Comparison of ENCODE assay signal across 14 cellular contexts in the genomic region with DNA sequence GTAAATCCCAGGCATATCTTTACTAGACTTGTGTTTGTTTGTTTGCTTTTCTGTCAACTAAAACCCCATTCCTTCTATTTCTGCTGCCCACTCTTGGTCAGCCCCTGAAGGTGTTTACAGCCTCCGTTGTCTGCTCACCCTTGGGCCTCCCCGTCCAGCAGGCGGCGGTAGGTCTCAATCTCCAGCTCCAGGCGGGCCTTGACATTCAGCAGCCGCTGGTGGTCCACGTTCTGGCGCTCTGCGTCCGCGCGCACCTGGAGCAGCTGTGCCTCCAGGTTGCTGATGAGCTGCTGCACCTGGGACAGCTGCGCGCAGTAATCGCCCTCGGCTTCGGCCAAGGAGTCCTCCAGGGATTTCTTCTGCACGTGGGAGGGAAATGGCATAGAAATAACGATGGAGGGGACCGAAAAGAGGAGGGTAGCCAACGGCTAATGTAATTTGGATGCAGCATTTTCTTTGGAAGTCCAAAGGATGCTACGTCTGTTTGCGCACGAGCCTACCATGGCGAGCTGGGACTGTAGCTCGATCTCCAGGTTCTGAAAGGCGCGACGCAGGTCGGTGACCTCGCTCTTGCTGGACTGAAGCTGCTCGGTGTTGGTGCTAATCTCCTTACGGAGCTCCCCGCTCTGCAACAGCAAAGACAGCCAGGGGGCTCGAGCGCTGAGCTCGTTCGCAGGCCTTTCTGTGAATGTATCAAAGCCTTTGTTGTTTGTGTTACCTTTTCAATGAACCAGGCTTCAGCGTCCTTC. TPM values are rescaled to one million over a fixed set of nuclear protein-coding genes. Genes with fewer than 3 reads are reported as not detected.
DNase-seq lines count a peak whose midpoint lies in the region; ATAC-seq and TF ChIP-seq lines count a peak whose summit lies in the region.
"Had no signal": no experiment of that assay in that cellular context is flagged by ENCODE, and none has a peak within 500 bp of the region (broad histone marks: within the 10 kb centered on the region; RNA-seq: fewer than 3 reads in every experiment).

No MANE protein-coding gene starts in this region.

- no peaks in the 10 kb centered on the region for H3K4me1 ChIP-seq in OCI-LY1 (ENCODE audit: insufficient read depth, low read length, severe bottlenecking)
- H3K4me1 ChIP-seq: breast epithelium had no signal

- no peak for TF ChIP-seq POLR2A in erythroblast (IDR thresholded peaks at IDR 0.05; ENCODE audit: low read length)

- DNase-seq in activated CD4-positive, alpha-beta T cell treated with anti-CD3 and anti-CD28 coated beads, Interleukin-2, amount 50 U/mL, for 48 hours, result peak; percentile 10 to 16
- DNase-seq in activated CD4-positive, alpha-beta T cell treated with anti-CD3 and anti-CD28 coated beads, Interleukin-2, amount 50 U/mL, for 1 hour, result no peak
- DNase-seq in erythroblast (lab: John Stamatoyannopoulos, UW), result peak; percentile 37 to 40
- DNase-seq in progenitor cell of endocrine pancreas (ENCODE audit: low spot score, unreplicated experiment), result peak; percentile 54
- DNase-seq in GOT3 (lab: John Stamatoyannopoulos, UW), result no peak
- no peak for DNase-seq in middle frontal gyrus (ENCODE audit: extremely low spot score, low spot score)
- DNase-seq: AML-193, NCI-H2171 treated with DMSO at 0.1 percent for 48 hours had no signal

- no peak overlapping the region for H3K27ac Mint-ChIP-seq in progenitor cell of endocrine pancreas
- H3K27ac Mint-ChIP-seq: stimulated activated memory B cell treated with anti-CD40 and anti-IgM and Interleukin-4, amounts not matched to agents 10 μg/mL and 1 μg/mL and 100 μg/mL, for 72 hours had no signal

- H3K27me3 ChIP-seq in OCI-LY1 (ENCODE audit: insufficient read depth, low read length), result no peaks in the 10 kb centered on the region
- H3K27me3 ChIP-seq: breast epithelium had no signal

- H3K79me2 ChIP-seq in OCI-LY1 (ENCODE audit: insufficient read depth, low read length), result no peaks in the 10 kb centered on the region

- peaks cover 6% of the 10 kb centered on the region for H3K27me3 Mint-ChIP-seq in progenitor cell of endocrine pancreas

- no peaks in the 10 kb centered on the region for H3K36me3 ChIP-seq in OCI-LY1 (ENCODE audit: insufficient read depth, low read length)
- H3K36me3 ChIP-seq: breast epithelium had no signal

- no peaks in the 10 kb centered on the region for H3K36me3 Mint-ChIP-seq in progenitor cell of endocrine pancreas (ENCODE audit: insufficient read depth)
- H3K36me3 Mint-ChIP-seq: stimulated activated memory B cell treated with anti-CD40 and anti-IgM and Interleukin-4, amounts not matched to agents 10 μg/mL and 1 μg/mL and 100 μg/mL, for 72 hours had no signal

- no peak overlapping the region for H3K4me3 ChIP-seq in OCI-LY1 (ENCODE audit: low read depth, low read length, poor library complexity, severe bottlenecking)
- H3K4me3 ChIP-seq: breast epithelium had no signal

- no peaks in the 10 kb centered on the region for H3F3A ChIP-seq in OCI-LY1 (ENCODE audit: insufficient read depth, low read length)

- TF ChIP-seq CTCF in OCI-LY1 (IDR thresholded peaks at IDR 0.05; ENCODE audit: low read length), result peak; percentile 38
- TF ChIP-seq CTCF in progenitor cell of endocrine pancreas (IDR thresholded peaks at IDR 0.05; ENCODE audit: unreplicated experiment), result peak; percentile 59

- H2AFZ ChIP-seq in OCI-LY1 (ENCODE audit: low read length), result no peak overlapping the region

- H3K4me1 Mint-ChIP-seq in progenitor cell of endocrine pancreas (ENCODE audit: low read depth), result no peaks in the 10 kb centered on the region
- H3K4me1 Mint-ChIP-seq: stimulated activated memory B cell treated with anti-CD40 and anti-IgM and Interleukin-4, amounts not matched to agents 10 μg/mL and 1 μg/mL and 100 μg/mL, for 72 hours had no signal

- H3K9me2 ChIP-seq in OCI-LY1 (ENCODE audit: low read depth, low read length), result no peaks in the 10 kb centered on the region

- no peak overlapping the region for H3K9ac ChIP-seq in OCI-LY1 (ENCODE audit: low read length)

- H3K27ac ChIP-seq in OCI-LY1 (ENCODE audit: low read depth, low read length, poor library complexity, severe bottlenecking), result no peak overlapping the region
- H3K27ac ChIP-seq: breast epithelium had no signal

- H4K20me1 ChIP-seq in OCI-LY1 (ENCODE audit: insufficient read depth, low read length), result no peaks in the 10 kb centered on the region

- no peaks in the 10 kb centered on the region for H3K9me3 ChIP-seq in OCI-LY1 (ENCODE audit: low read length)
- H3K9me3 ChIP-seq: breast epithelium had no signal

- no peak overlapping the region for H3K4me3 Mint-ChIP-seq in progenitor cell of endocrine pancreas (ENCODE audit: low read depth)
- H3K4me3 Mint-ChIP-seq: stimulated activated memory B cell treated with anti-CD40 and anti-IgM and Interleukin-4, amounts not matched to agents 10 μg/mL and 1 μg/mL and 100 μg/mL, for 72 hours had no signal

- H3K9me3 Mint-ChIP-seq in progenitor cell of endocrine pancreas (ENCODE audit: low read depth), result no peaks in the 10 kb centered on the region
- H3K9me3 Mint-ChIP-seq: stimulated activated memory B cell treated with anti-CD40 and anti-IgM and Interleukin-4, amounts not matched to agents 10 μg/mL and 1 μg/mL and 100 μg/mL, for 72 hours had no signal

- no peak for ATAC-seq in GM18909 (IDR thresholded peaks at IDR 0.05; ENCODE audit: poor library complexity, unreplicated experiment)
- ATAC-seq: stimulated activated memory B cell treated with anti-CD40 and anti-IgM and Interleukin-4, amounts not matched to agents 10 μg/mL and 1 μg/mL and 100 μg/mL, for 72 hours had no signal

- no peak overlapping the region for H3K4me2 ChIP-seq in OCI-LY1 (ENCODE audit: low read length)

RNA-seq across cellular contexts. Expression of a gene that starts 3.9 kb away (rescaled TPM):
- not detected in 2 replicates for total RNA-seq in progenitor cell of endocrine pancreas
- total RNA-seq: breast epithelium, glomerular endothelial cell had no signal

RNA-seq across cellular contexts. Expression of a gene that starts 21.9 kb away (rescaled TPM):
- not detected in 2 replicates for total RNA-seq in progenitor cell of endocrine pancreas
- total RNA-seq: glomerular endothelial cell, SK-MEL-5 had no signal

RNA-seq across cellular contexts. Expression of a gene that starts 40.7 kb away (rescaled TPM):
- total RNA-seq in progenitor cell of endocrine pancreas, result 33.1 and 37.5 TPM in 2 replicates

Comparison
In these comparisons a context has a peak if more than half of its experiments do, and no peak if none do; other contexts are left out.
1. DNase-seq: peak in activated CD4-positive, alpha-beta T cell treated with anti-CD3 and anti-CD28 coated beads, Interleukin-2, amount 50 U/mL, for 48 hours (2 of 2), erythroblast (2 of 2) and progenitor cell of endocrine pancreas (single experiment); none in activated CD4-positive, alpha-beta T cell treated with anti-CD3 and anti-CD28 coated beads, Interleukin-2, amount 50 U/mL, for 1 hour (single experiment), GOT3 (single experiment) and middle frontal gyrus (single experiment).